ENCODE assay signal across 13 cellular contexts in genomic region chr7:151729521-151729921, GRCh38.
"Had no signal": no experiment of that assay in that cellular context is flagged by ENCODE, and none has a peak within 500 bp of the region (broad histone marks: within the 10 kb centered on the region; RNA-seq: fewer than 3 reads in every experiment).

No MANE protein-coding gene starts in this region.

- H3K27me3 ChIP-seq: uterus had no signal

- H3K27me3 Mint-ChIP-seq: naive thymus-derived CD4-positive, alpha-beta T cell; type B pancreatic cell had no signal

- H3K9me3 Mint-ChIP-seq: naive thymus-derived CD4-positive, alpha-beta T cell; nephron progenitor cell; type B pancreatic cell had no signal

- H3K9me3 ChIP-seq: uterus had no signal

- H3K27ac Mint-ChIP-seq: nephron progenitor cell had no signal

- H3K4me3 Mint-ChIP-seq: naive thymus-derived CD4-positive, alpha-beta T cell; nephron progenitor cell; type B pancreatic cell had no signal

- H3K36me3 Mint-ChIP-seq: type B pancreatic cell had no signal

- H3K36me3 ChIP-seq: uterus had no signal

- H3K4me3 ChIP-seq: uterus had no signal

- FAIRE-seq: endometrium, frontal cortex, small intestine had no signal

- DNase-seq: cortex of kidney; effector memory CD4-positive, alpha-beta T cell; islet precursor cell; naive thymus-derived CD4-positive, alpha-beta T cell; nephron progenitor cell; small intestine; stimulated activated CD4-positive, alpha-beta T cell treated with anti-CD3 and anti-CD28 coated beads, Interleukin-12 subunit alpha, Interleukin-12 subunit beta, amount 100 ng/mL, for 4 hours; stimulated activated naive CD4-positive, alpha-beta T cell treated with Interleukin-2 at 50 U/mL for 16 hours; uterus had no signal

- ATAC-seq: esophagus mucosa; naive thymus-derived CD4-positive, alpha-beta T cell had no signal
